26 cellular contexts compared by ENCODE assay signal in genomic region chr10:60845038-60845437, GRCh38.
"Had no signal": no experiment of that assay in that cellular context is flagged by ENCODE, and none has a peak within 500 bp of the region (broad histone marks: within the 10 kb centered on the region; RNA-seq: fewer than 3 reads in every experiment).

No MANE protein-coding gene starts in this region.

- H3K4me1 Mint-ChIP-seq: endodermal cell had no signal

- H3K4me3 Mint-ChIP-seq: dendritic cell treated with granulocyte-macrophage colony-stimulating factor and Interleukin-4, amounts not matched to agents 40 ng/mL and 50 ng/mL, for 4 days; effector memory CD8-positive, alpha-beta T cell; endodermal cell had no signal

- H3K27me3 ChIP-seq: colonic mucosa, dorsolateral prefrontal cortex, esophagus muscularis mucosa, esophagus squamous epithelium, foreskin keratinocyte, gastrocnemius medialis, gastroesophageal sphincter, heart left ventricle, heart right ventricle, hepatocyte had no signal

- H3K9me3 Mint-ChIP-seq: dendritic cell treated with granulocyte-macrophage colony-stimulating factor and Interleukin-4, amounts not matched to agents 40 ng/mL and 50 ng/mL, for 4 days; effector memory CD8-positive, alpha-beta T cell had no signal

- H3K36me3 ChIP-seq: colonic mucosa, esophagus muscularis mucosa, esophagus squamous epithelium, gastrocnemius medialis, gastroesophageal sphincter, heart left ventricle, heart right ventricle had no signal

- H3K4me2 ChIP-seq: hepatocyte had no signal

- H3K27me3 Mint-ChIP-seq: dendritic cell treated with granulocyte-macrophage colony-stimulating factor and Interleukin-4, amounts not matched to agents 40 ng/mL and 50 ng/mL, for 4 days had no signal

- ATAC-seq: effector memory CD8-positive, alpha-beta T cell; esophagus mucosa; foreskin keratinocyte; gastrocnemius medialis; gastroesophageal sphincter; heart left ventricle; heart right ventricle had no signal

- H3K4me3 ChIP-seq: colonic mucosa, coronary artery, dorsolateral prefrontal cortex, esophagus muscularis mucosa, esophagus squamous epithelium, gastrocnemius medialis, gastroesophageal sphincter, heart left ventricle, heart right ventricle, hepatocyte had no signal

- H3K9me3 ChIP-seq: colonic mucosa, esophagus squamous epithelium, gastrocnemius medialis, gastroesophageal sphincter had no signal

- H3K27ac Mint-ChIP-seq: dendritic cell treated with granulocyte-macrophage colony-stimulating factor and Interleukin-4, amounts not matched to agents 40 ng/mL and 50 ng/mL, for 4 days; effector memory CD8-positive, alpha-beta T cell; endodermal cell had no signal

- H3K27ac ChIP-seq: colonic mucosa, coronary artery, dorsolateral prefrontal cortex, epithelial cell of prostate, esophagus muscularis mucosa, esophagus squamous epithelium, foreskin keratinocyte, gastrocnemius medialis, gastroesophageal sphincter, heart left ventricle, heart right ventricle, hepatocyte had no signal

- H3K4me1 ChIP-seq: colonic mucosa, foreskin keratinocyte had no signal

- DNase-seq: colonic mucosa; cortex of kidney; dermis blood vessel endothelial cell; dorsolateral prefrontal cortex; effector CD4-positive, alpha-beta T cell; effector CD8-positive, alpha-beta T cell; effector memory CD4-positive, alpha-beta T cell; effector memory CD8-positive, alpha-beta T cell; endodermal cell; erythroblast; esophagus squamous epithelium; foreskin fibroblast; foreskin keratinocyte; foreskin melanocyte; gastrocnemius medialis; glutamatergic neuron; head of caudate nucleus; heart left ventricle; heart right ventricle had no signal

- H2AFZ ChIP-seq: hepatocyte had no signal

- H3K79me2 ChIP-seq: hepatocyte had no signal
